Comparison of ENCODE assay signal across 24 cellular contexts in the genomic region with DNA sequence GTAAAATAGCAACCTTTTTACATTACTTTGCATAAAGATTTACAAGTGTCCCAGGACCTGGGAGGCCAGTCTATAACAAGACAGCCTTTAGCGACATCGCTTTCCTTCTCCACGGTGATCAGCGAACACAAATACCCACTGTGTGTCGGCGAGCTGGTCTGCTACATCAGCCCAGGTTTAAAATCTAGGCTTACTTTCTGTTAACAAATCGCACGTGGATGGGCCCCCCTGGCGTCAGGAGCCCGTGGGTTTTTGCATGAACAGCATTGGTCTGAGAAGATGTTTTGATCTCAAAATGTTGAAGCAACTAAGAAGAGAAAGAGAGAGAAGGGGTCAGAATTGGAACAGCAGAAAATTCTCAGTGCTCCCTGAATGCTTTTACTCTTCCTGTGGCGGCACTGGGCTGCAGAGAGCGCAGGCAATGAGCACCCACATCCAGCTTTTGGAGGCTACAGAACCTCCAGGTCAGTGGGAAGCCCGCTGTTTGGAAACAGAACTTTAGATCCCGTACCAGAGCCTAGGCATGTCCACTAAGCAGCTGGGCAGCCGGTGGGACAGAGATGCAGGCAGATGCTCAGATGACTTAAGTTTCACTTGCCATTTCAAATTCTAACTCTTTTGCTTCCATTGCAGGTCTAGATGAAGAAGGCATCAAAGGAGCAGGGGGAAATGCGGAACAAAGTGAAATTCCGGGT. TPM values are rescaled to one million over a fixed set of nuclear protein-coding genes. Genes with fewer than 3 reads are reported as not detected.
"Had no signal": no experiment of that assay in that cellular context is flagged by ENCODE, and none has a peak within 500 bp of the region (broad histone marks: within the 10 kb centered on the region; RNA-seq: fewer than 3 reads in every experiment).

No MANE protein-coding gene starts in this region.

- H3K27ac Mint-ChIP-seq: activated naive CD8-positive, alpha-beta T cell treated with anti-CD3 and anti-CD28 coated beads for 36 hours; activated T-cell treated with anti-CD3 and anti-CD28 coated beads, Interleukin-2, amount 50 U/mL, for 72 hours had no signal

- H3K9me3 Mint-ChIP-seq: activated T-cell treated with anti-CD3 and anti-CD28 coated beads, Interleukin-2, amount 50 U/mL, for 72 hours; central memory CD8-positive, alpha-beta T cell had no signal

- H3K27me3 ChIP-seq: body of pancreas, ovary had no signal

- ATAC-seq: activated T-cell treated with anti-CD3 and anti-CD28 coated beads, Interleukin-2, amount 50 U/mL, for 72 hours; body of pancreas; lower lobe of right lung had no signal

- H3K36me3 Mint-ChIP-seq: activated naive CD8-positive, alpha-beta T cell treated with anti-CD3 and anti-CD28 coated beads for 36 hours had no signal

- H3K4me3 Mint-ChIP-seq: activated naive CD8-positive, alpha-beta T cell treated with anti-CD3 and anti-CD28 coated beads for 36 hours; activated T-cell treated with anti-CD3 and anti-CD28 coated beads, Interleukin-2, amount 50 U/mL, for 72 hours; central memory CD8-positive, alpha-beta T cell; neural crest cell had no signal

- H3K9me3 ChIP-seq: body of pancreas, lower lobe of right lung, ovary, transverse colon had no signal

- DNase-seq: activated CD4-positive, alpha-beta T cell treated with anti-CD3 and anti-CD28 coated beads, Interleukin-2, amount 50 U/mL, for 1 hour; activated CD4-positive, CD25-positive, alpha-beta regulatory T cell; activated naive CD8-positive, alpha-beta T cell treated with anti-CD3 and anti-CD28 coated beads for 36 hours; activated T-cell treated with anti-CD3 and anti-CD28 coated beads, Interleukin-2, amount 50 U/mL, for 72 hours; amygdala; body of pancreas; cortex of kidney; effector CD8-positive, alpha-beta T cell; lower lobe of right lung; midbrain; ovary; stimulated activated CD4-positive, alpha-beta T cell treated with anti-CD3 and anti-CD28 coated beads, Interleukin-15, amount 100 ng/mL, for 24 hours; stimulated activated CD4-positive, alpha-beta T cell treated with anti-CD3 and anti-CD28 coated beads, Interleukin-4, amount 100 ng/mL, for 4 hours; stimulated activated CD8-positive, alpha-beta memory T cell treated with anti-CD3 and anti-CD28 coated beads, Interleukin-4, amount 100 ng/mL, for 48 hours; stimulated activated naive CD4-positive, alpha-beta T cell treated with Interleukin-2 at 50 U/mL for 16 hours; SW 1271; transverse colon had no signal

- H3K4me1 ChIP-seq: body of pancreas, lower lobe of right lung, transverse colon had no signal

- H3K27ac ChIP-seq: body of pancreas, epithelial cell of prostate, lower lobe of right lung, ovary, transverse colon had no signal

- H3K36me3 ChIP-seq: lower lobe of right lung, ovary, transverse colon had no signal

- FAIRE-seq: frontal cortex, TTC549 had no signal

- H3K4me3 ChIP-seq: body of pancreas, lower lobe of right lung, ovary, transverse colon had no signal

RNA-seq across cellular contexts. Expression of gene CYP27C1, which starts 32.9 kb away (rescaled TPM):
- total RNA-seq: activated naive CD8-positive, alpha-beta T cell treated with anti-CD3 and anti-CD28 coated beads for 36 hours; activated T-cell treated with anti-CD3 and anti-CD28 coated beads, Interleukin-2, amount 50 U/mL, for 72 hours; fibroblast of lung; lower lobe of right lung; T-helper 2 cell treated with Interferon-gamma antibody and Interleukin-4, amounts not matched to agents 100 ng/mL and 5 ng/mL, for 36 hours had no signal
